ENCODE assay signal across 20 cellular contexts in genomic region chr5:34015120-34015807, GRCh38. TPM values are rescaled to one million over a fixed set of nuclear protein-coding genes. Genes with fewer than 3 reads are reported as not detected.
DNase-seq lines count a peak whose midpoint lies in the region; ATAC-seq and TF ChIP-seq lines count a peak whose summit lies in the region.
"Had no signal": no experiment of that assay in that cellular context is flagged by ENCODE, and none has a peak within 500 bp of the region (broad histone marks: within the 10 kb centered on the region; RNA-seq: fewer than 3 reads in every experiment).

No MANE protein-coding gene starts in this region.

- no peak overlapping the region for H3K9ac ChIP-seq in colonic mucosa (ENCODE audit: low read depth in 2 of 2, low read length in 2 of 2)
- H3K9ac ChIP-seq: BLaER1 treated with 17β-estradiol and CSF1 and Interleukin-3, amounts not matched to agents 10 nM and 100 nM had no signal

- peaks cover 4% of the 10 kb centered on the region for H3K4me1 ChIP-seq in colonic mucosa
- H3K4me1 ChIP-seq: gastrocnemius medialis had no signal

- no peak for TF ChIP-seq CTCF in colonic mucosa (IDR thresholded peaks at IDR 0.05)

- no peaks in the 10 kb centered on the region for H3K27me3 ChIP-seq in colonic mucosa
- H3K27me3 ChIP-seq: BLaER1 treated with 17β-estradiol and CSF1 and Interleukin-3, amounts not matched to agents 10 nM and 100 nM; gastrocnemius medialis; sigmoid colon; thyroid gland had no signal

- peak; percentile 31 for DNase-seq in activated naive CD4-positive, alpha-beta T cell treated with anti-CD3 and anti-CD28 coated beads for 36 hours
- DNase-seq in activated naive CD4-positive, alpha-beta T cell treated with anti-CD3 and anti-CD28 coated beads, Interleukin-2, amount 50 U/mL, for 16 hours, result no peak
- DNase-seq in activated T-cell treated with anti-CD3 and anti-CD28 coated beads, Interleukin-2, amount 50 U/mL, for 72 hours, result peak; percentile 39 to 40
- DNase-seq in colonic mucosa (no peak), 8988T (no peak)
- peak in 1 of 2 donors; percentile 66 for DNase-seq in stimulated activated naive CD8-positive, alpha-beta T cell treated with anti-CD3 and anti-CD28 coated beads, Interleukin-15, amount 100 ng/mL, for 72 hours
- DNase-seq: anterior cingulate cortex, gastrocnemius medialis, NCI-H1048, NCI-H774, SIG-M5, sigmoid colon, thyroid gland had no signal

- H3K27me3 Mint-ChIP-seq in activated naive CD4-positive, alpha-beta T cell treated with anti-CD3 and anti-CD28 coated beads for 36 hours (ENCODE audit: low read depth), result no peaks in the 10 kb centered on the region
- H3K27me3 Mint-ChIP-seq in activated T-cell treated with anti-CD3 and anti-CD28 coated beads, Interleukin-2, amount 50 U/mL, for 72 hours (ENCODE audit: low read depth), result peaks cover 8% of the 10 kb centered on the region
- no peaks in the 10 kb centered on the region for H3K27me3 Mint-ChIP-seq in stimulated activated naive CD8-positive, alpha-beta T cell treated with anti-CD3 and anti-CD28 coated beads, Interleukin-15, amount 100 ng/mL, for 72 hours
- H3K27me3 Mint-ChIP-seq: activated naive CD4-positive, alpha-beta T cell treated with anti-CD3 and anti-CD28 coated beads, Interleukin-2, amount 50 U/mL, for 24 hours; natural killer cell treated with Interleukin-12 subunit alpha and Interleukin-12 subunit beta and Interleukin-15 and Interleukin-18, amount 100 ng/mL, for 72 hours had no signal

- H3K9me3 Mint-ChIP-seq in activated naive CD4-positive, alpha-beta T cell treated with anti-CD3 and anti-CD28 coated beads for 36 hours, result no peaks in the 10 kb centered on the region
- H3K9me3 Mint-ChIP-seq in activated T-cell treated with anti-CD3 and anti-CD28 coated beads, Interleukin-2, amount 50 U/mL, for 72 hours, result peaks cover 0 to 6% of the 10 kb centered on the region in 2 donors
- peaks cover 7 to 10% of the 10 kb centered on the region in 2 donors for H3K9me3 Mint-ChIP-seq in stimulated activated naive CD8-positive, alpha-beta T cell treated with anti-CD3 and anti-CD28 coated beads, Interleukin-15, amount 100 ng/mL, for 72 hours
- H3K9me3 Mint-ChIP-seq: activated naive CD4-positive, alpha-beta T cell treated with anti-CD3 and anti-CD28 coated beads, Interleukin-2, amount 50 U/mL, for 24 hours had no signal

- peak overlapping the region; percentile 41 for H3K27ac ChIP-seq in colonic mucosa
- H3K27ac ChIP-seq: BLaER1 treated with 17β-estradiol and CSF1 and Interleukin-3, amounts not matched to agents 10 nM and 100 nM; gastrocnemius medialis; sigmoid colon; thyroid gland had no signal

- peaks cover 10% of the 10 kb centered on the region for H3K4me1 Mint-ChIP-seq in activated naive CD4-positive, alpha-beta T cell treated with anti-CD3 and anti-CD28 coated beads for 36 hours (ENCODE audit: low read depth)
- H3K4me1 Mint-ChIP-seq in activated T-cell treated with anti-CD3 and anti-CD28 coated beads, Interleukin-2, amount 50 U/mL, for 72 hours (ENCODE audit: low read depth), result peaks cover 26% of the 10 kb centered on the region
- peaks cover 14% of the 10 kb centered on the region for H3K4me1 Mint-ChIP-seq in stimulated activated naive CD8-positive, alpha-beta T cell treated with anti-CD3 and anti-CD28 coated beads, Interleukin-15, amount 100 ng/mL, for 72 hours
- H3K4me1 Mint-ChIP-seq: activated naive CD4-positive, alpha-beta T cell treated with anti-CD3 and anti-CD28 coated beads, Interleukin-2, amount 50 U/mL, for 24 hours had no signal

- H3K36me3 ChIP-seq in colonic mucosa, result no peaks in the 10 kb centered on the region
- H3K36me3 ChIP-seq: gastrocnemius medialis, thyroid gland had no signal

- peak; percentile 89 for ATAC-seq in activated T-cell treated with anti-CD3 and anti-CD28 coated beads, Interleukin-2, amount 50 U/mL, for 72 hours (replicated peaks in 1 of 2)
- peak; percentile 92 for ATAC-seq in stimulated activated naive CD8-positive, alpha-beta T cell treated with anti-CD3 and anti-CD28 coated beads, Interleukin-15, amount 100 ng/mL, for 72 hours
- no peak for ATAC-seq in GM21526 (IDR thresholded peaks at IDR 0.05; ENCODE audit: low FRiP score, unreplicated experiment)
- ATAC-seq: gastrocnemius medialis had no signal

- H3K4me3 Mint-ChIP-seq in activated naive CD4-positive, alpha-beta T cell treated with anti-CD3 and anti-CD28 coated beads for 36 hours, result no peak overlapping the region
- peak overlapping the region in 1 of 2 donors; percentile 66 for H3K4me3 Mint-ChIP-seq in activated T-cell treated with anti-CD3 and anti-CD28 coated beads, Interleukin-2, amount 50 U/mL, for 72 hours
- H3K4me3 Mint-ChIP-seq in stimulated activated naive CD8-positive, alpha-beta T cell treated with anti-CD3 and anti-CD28 coated beads, Interleukin-15, amount 100 ng/mL, for 72 hours, result no peak overlapping the region
- H3K4me3 Mint-ChIP-seq: activated naive CD4-positive, alpha-beta T cell treated with anti-CD3 and anti-CD28 coated beads, Interleukin-2, amount 50 U/mL, for 24 hours; natural killer cell treated with Interleukin-12 subunit alpha and Interleukin-12 subunit beta and Interleukin-15 and Interleukin-18, amount 100 ng/mL, for 72 hours had no signal

- intact Hi-C loops in activated naive CD4-positive, alpha-beta T cell treated with anti-CD3 and anti-CD28 coated beads for 36 hours (cut with micrococcal nuclease), result no loop called here
- intact Hi-C loops in colonic mucosa (cut with DNase I), result no loop called here

- H3K27ac Mint-ChIP-seq in activated naive CD4-positive, alpha-beta T cell treated with anti-CD3 and anti-CD28 coated beads for 36 hours, result no peak overlapping the region
- H3K27ac Mint-ChIP-seq in activated T-cell treated with anti-CD3 and anti-CD28 coated beads, Interleukin-2, amount 50 U/mL, for 72 hours, result no peak overlapping the region
- peak overlapping the region; percentile 14 to 54 for H3K27ac Mint-ChIP-seq in stimulated activated naive CD8-positive, alpha-beta T cell treated with anti-CD3 and anti-CD28 coated beads, Interleukin-15, amount 100 ng/mL, for 72 hours
- H3K27ac Mint-ChIP-seq: activated naive CD4-positive, alpha-beta T cell treated with anti-CD3 and anti-CD28 coated beads, Interleukin-2, amount 50 U/mL, for 24 hours; natural killer cell treated with Interleukin-12 subunit alpha and Interleukin-12 subunit beta and Interleukin-15 and Interleukin-18, amount 100 ng/mL, for 72 hours had no signal

- no peak overlapping the region for H3K4me3 ChIP-seq in colonic mucosa
- H3K4me3 ChIP-seq: BLaER1 treated with 17β-estradiol and CSF1 and Interleukin-3, amounts not matched to agents 10 nM and 100 nM; gastrocnemius medialis; lung; sigmoid colon; thyroid gland had no signal

- H3K36me3 Mint-ChIP-seq in activated naive CD4-positive, alpha-beta T cell treated with anti-CD3 and anti-CD28 coated beads for 36 hours (ENCODE audit: low read depth), result peaks cover 3% of the 10 kb centered on the region
- H3K36me3 Mint-ChIP-seq in activated T-cell treated with anti-CD3 and anti-CD28 coated beads, Interleukin-2, amount 50 U/mL, for 72 hours (ENCODE audit: insufficient read depth in 2 of 2), result peaks cover 9% of the 10 kb centered on the region in 2 donors
- H3K36me3 Mint-ChIP-seq: natural killer cell treated with Interleukin-12 subunit alpha and Interleukin-12 subunit beta and Interleukin-15 and Interleukin-18, amount 100 ng/mL, for 72 hours had no signal

- H3K9me3 ChIP-seq in colonic mucosa, result no peaks in the 10 kb centered on the region
- H3K9me3 ChIP-seq: BLaER1 treated with 17β-estradiol and CSF1 and Interleukin-3, amounts not matched to agents 10 nM and 100 nM; gastrocnemius medialis; sigmoid colon; thyroid gland had no signal

- CTCF ChIA-PET in activated naive CD4-positive, alpha-beta T cell treated with anti-CD3 and anti-CD28 coated beads for 36 hours (lab: Charles Lee), result no interaction called here

RNA-seq across cellular contexts. Expression of gene AMACR, which starts 7.4 kb away (rescaled TPM):
- 10 to 100 TPM in 1 of 2 experiments, 1 to 10 TPM in 1; 8.6 to 10.1 TPM for total RNA-seq in activated naive CD4-positive, alpha-beta T cell treated with anti-CD3 and anti-CD28 coated beads for 36 hours
- total RNA-seq in activated T-cell treated with anti-CD3 and anti-CD28 coated beads, Interleukin-2, amount 50 U/mL, for 72 hours, result 1 to 10 TPM; 5.5 to 6.7 TPM
- total RNA-seq in colonic mucosa, result 10 to 100 TPM; 50.3 to 67.9 TPM

RNA-seq across cellular contexts. Expression of gene C1QTNF3, which starts 27.7 kb away (rescaled TPM):
- total RNA-seq in activated naive CD4-positive, alpha-beta T cell treated with anti-CD3 and anti-CD28 coated beads for 36 hours, result 1 to 10 TPM; 1.1 to 1.7 TPM
- 1 to 10 TPM; 2.8 to 5.1 TPM for total RNA-seq in activated T-cell treated with anti-CD3 and anti-CD28 coated beads, Interleukin-2, amount 50 U/mL, for 72 hours
- 1 to 10 TPM; 2.7 to 4.6 TPM for total RNA-seq in colonic mucosa

RNA-seq across cellular contexts. Expression of gene SLC45A2, which starts 30.8 kb away (rescaled TPM):
- total RNA-seq in activated naive CD4-positive, alpha-beta T cell treated with anti-CD3 and anti-CD28 coated beads for 36 hours, result not detected
- total RNA-seq in activated T-cell treated with anti-CD3 and anti-CD28 coated beads, Interleukin-2, amount 50 U/mL, for 72 hours, result not detected
- total RNA-seq in colonic mucosa, result under 1 TPM in 1 of 2 donors, not detected in 1; 0.32 TPM
- total RNA-seq: bronchial epithelial cell, gastrocnemius medialis, HT1080, thyroid gland had no signal

Comparison
In these comparisons a context has a peak if more than half of its experiments do, and no peak if none do; other contexts are left out.
1. DNase-seq: peak in activated naive CD4-positive, alpha-beta T cell treated with anti-CD3 and anti-CD28 coated beads for 36 hours (single experiment) and activated T-cell treated with anti-CD3 and anti-CD28 coated beads, Interleukin-2, amount 50 U/mL, for 72 hours (2 of 2); none in activated naive CD4-positive, alpha-beta T cell treated with anti-CD3 and anti-CD28 coated beads, Interleukin-2, amount 50 U/mL, for 16 hours (single experiment), colonic mucosa (single experiment) and 8988T (single experiment).
2. H3K27ac Mint-ChIP-seq: peak in stimulated activated naive CD8-positive, alpha-beta T cell treated with anti-CD3 and anti-CD28 coated beads, Interleukin-15, amount 100 ng/mL, for 72 hours (2 of 2); none in activated naive CD4-positive, alpha-beta T cell treated with anti-CD3 and anti-CD28 coated beads for 36 hours (single experiment) and activated T-cell treated with anti-CD3 and anti-CD28 coated beads, Interleukin-2, amount 50 U/mL, for 72 hours (single experiment).
3. RNA of gene AMACR, which starts 7.4 kb away (total RNA-seq): 50.3 to 67.9 TPM in colonic mucosa; 8.6 to 10.1 TPM in activated naive CD4-positive, alpha-beta T cell treated with anti-CD3 and anti-CD28 coated beads for 36 hours and 5.5 to 6.7 TPM in activated T-cell treated with anti-CD3 and anti-CD28 coated beads, Interleukin-2, amount 50 U/mL, for 72 hours; every median in the first group is over 4 times any median in the second.